8 cellular contexts compared by ENCODE assay signal in the genomic region with DNA sequence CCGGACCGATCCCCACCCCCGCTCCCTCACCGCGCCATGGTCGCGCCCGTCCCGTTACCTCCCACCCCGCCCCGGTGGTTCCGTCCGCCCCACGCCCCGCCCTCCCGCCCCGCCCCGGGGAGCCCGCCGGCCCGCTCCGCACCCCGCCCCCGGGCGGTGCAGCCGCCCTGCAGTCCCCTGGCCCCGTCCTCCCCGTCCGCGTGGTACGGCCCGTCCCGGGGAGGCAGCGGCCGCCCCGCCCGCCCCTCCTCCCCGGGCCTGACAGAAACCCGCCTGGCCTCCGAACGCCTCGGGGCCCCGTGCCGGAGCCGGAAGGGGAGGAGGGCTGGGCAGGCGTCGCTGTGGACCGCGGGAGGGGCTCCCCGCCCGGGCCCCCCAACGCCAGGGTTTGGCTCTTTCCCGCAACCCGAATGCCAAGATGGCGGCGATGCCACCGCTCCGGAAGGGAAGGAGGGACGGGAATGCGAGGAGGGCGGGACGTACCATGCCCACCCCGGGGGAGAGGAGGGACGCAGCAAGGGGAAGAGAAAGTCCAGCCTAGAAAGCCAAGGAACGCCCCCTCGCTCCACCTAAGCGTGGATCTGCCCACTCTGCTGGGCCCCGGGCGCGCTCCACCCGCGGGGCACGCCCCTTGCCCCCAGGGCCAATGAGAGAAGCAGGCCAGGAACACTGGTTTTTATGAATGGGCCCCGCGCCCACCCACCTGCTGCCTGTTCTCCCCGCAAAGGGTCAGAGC. TPM values are rescaled to one million over a fixed set of nuclear protein-coding genes. Genes with fewer than 3 reads are reported as not detected.
DNase-seq lines count a peak whose midpoint lies in the region; ATAC-seq and TF ChIP-seq lines count a peak whose summit lies in the region.

TSS of gene PIP4K2B (minus strand) at position 56 of the 736 bp plus-strand sequence. CDS start 132 bp downstream, outside the sequence.

- H3K36me3 ChIP-seq in KMS-11 (ENCODE audit: insufficient read depth) (no peaks in the 10 kb centered on the region; the same call in 1 of the 2 replicates), Panc1 (ENCODE audit: control insufficient read depth, insufficient read depth, low read length) (peaks cover 9% of the 10 kb centered on the region), esophagus (ENCODE audit: control insufficient read depth in 2 of 2, insufficient read depth in 2 of 2, low read length in 1 of 2) (peaks cover 10 to 12% of the 10 kb centered on the region in 2 donors), mucosa of stomach (ENCODE audit: control insufficient read depth, insufficient read depth, low read length) (peaks cover 6% of the 10 kb centered on the region)

- H3K27me3 Mint-ChIP-seq in activated T-cell treated with anti-CD3 and anti-CD28 coated beads, Interleukin-2, amount 50 U/mL, for 4 hours (ENCODE audit: low read depth), result no peaks in the 10 kb centered on the region

- H3K4me3 ChIP-seq in KMS-11 (IDR thresholded peaks at IDR 0.05; ENCODE audit: insufficient read depth, low read depth, low read length), result no peak within 1 kb of the TSS
- peak within 1 kb of the TSS; percentile 70 to 78 for H3K4me3 ChIP-seq in Panc1 (ENCODE audit: low read depth in 2 of 2, low read length in 2 of 2)
- peak within 1 kb of the TSS; percentile 59 to 90 for H3K4me3 ChIP-seq in esophagus (ENCODE audit: low read depth in 1 of 2, low read length in 2 of 2)
- peak within 1 kb of the TSS; percentile 59 for H3K4me3 ChIP-seq in mucosa of stomach (ENCODE audit: low read length)

- ATAC-seq in GM21737 (IDR thresholded peaks at IDR 0.05; ENCODE audit: unreplicated experiment) (peak; percentile 71), Panc1 (peak; percentile 97)
- ATAC-seq in activated T-cell treated with anti-CD3 and anti-CD28 coated beads, Interleukin-2, amount 50 U/mL, for 4 hours, result peak; percentile 79 to 83

- no TSS peak for BruUV-seq in Panc1 (replicated peaks; lab: Mats Ljungman, UMichigan)

- in situ Hi-C loops in Panc1 (cut with HindIII; ENCODE audit: low pct_unique_long_range_greater_than_20kb, low sequenced_read_pairs), result no loop called here

- TF ChIP-seq CTCF in KMS-11 (conservative IDR thresholded peaks at IDR 0.05; ENCODE audit: low read depth, low read length), result no peak
- no peak for TF ChIP-seq CTCF in Panc1 (IDR thresholded peaks at IDR 0.05)

- H3K79me2 ChIP-seq in KMS-11 (ENCODE audit: insufficient read depth, low read depth), result peaks cover 40% of the 10 kb centered on the region

- intact Hi-C loops in Panc1 (cut with micrococcal nuclease; ENCODE audit: unreplicated experiment), result no loop called here

- no peaks in the 10 kb centered on the region for H4K20me1 ChIP-seq in KMS-11 (ENCODE audit: insufficient read depth)

- H3K4me3 Mint-ChIP-seq in activated T-cell treated with anti-CD3 and anti-CD28 coated beads, Interleukin-2, amount 50 U/mL, for 4 hours, result peak within 1 kb of the TSS; percentile 88

- H3K9me3 ChIP-seq in Panc1 (ENCODE audit: control insufficient read depth, insufficient read depth, low read depth, low read length) (no peaks in the 10 kb centered on the region), esophagus (ENCODE audit: control insufficient read depth in 2 of 2, insufficient read depth in 1 of 2, low read depth in 1 of 2, low read length in 1 of 2) (no peaks in the 10 kb centered on the region), mucosa of stomach (ENCODE audit: control insufficient read depth, low read length) (no peaks in the 10 kb centered on the region)

- peak within 1 kb of the TSS; percentile 82 for H3K4me2 ChIP-seq in KMS-11

- peaks cover 19% of the 10 kb centered on the region for H3K36me3 Mint-ChIP-seq in activated T-cell treated with anti-CD3 and anti-CD28 coated beads, Interleukin-2, amount 50 U/mL, for 4 hours (ENCODE audit: insufficient read depth)

- H3K27me3 ChIP-seq in KMS-11 (ENCODE audit: insufficient read depth, low read depth), result no peaks in the 10 kb centered on the region
- H3K27me3 ChIP-seq in Panc1 (ENCODE audit: control insufficient read depth, insufficient read depth, low read length), result no peaks in the 10 kb centered on the region
- no peaks in the 10 kb centered on the region for H3K27me3 ChIP-seq in esophagus (ENCODE audit: control insufficient read depth in 1 of 2, insufficient read depth in 2 of 2, low read length in 2 of 2)
- H3K27me3 ChIP-seq in mucosa of stomach (ENCODE audit: control insufficient read depth, insufficient read depth, low read length), result no peaks in the 10 kb centered on the region

- POLR2A ChIA-PET in Panc1 (lab: Charles Lee), result no interaction called here

- H3K9ac ChIP-seq in KMS-11, result peak within 1 kb of the TSS; percentile 90
- H3K9ac ChIP-seq in mucosa of stomach (ENCODE audit: low read length), result peak within 1 kb of the TSS; percentile 78

- H3K4me1 ChIP-seq in KMS-11 (ENCODE audit: low read depth, poor library complexity, severe bottlenecking), result peaks cover 39% of the 10 kb centered on the region
- peaks cover 17% of the 10 kb centered on the region for H3K4me1 ChIP-seq in Panc1 (ENCODE audit: control insufficient read depth, insufficient read depth, low read length)
- peaks cover 4 to 9% of the 10 kb centered on the region in 2 donors for H3K4me1 ChIP-seq in esophagus (ENCODE audit: control insufficient read depth in 2 of 2, insufficient read depth in 2 of 2, low read length in 1 of 2)
- peaks cover 16% of the 10 kb centered on the region for H3K4me1 ChIP-seq in mucosa of stomach (ENCODE audit: control insufficient read depth, insufficient read depth, low read length)

- H2AFZ ChIP-seq in KMS-11 (ENCODE audit: low read depth), result peak within 1 kb of the TSS; percentile 63

- DNase-seq in DMS53 treated with DMSO at 0.1 percent for 48 hours (lab: John Stamatoyannopoulos, UW; ENCODE audit: unreplicated experiment) (peak; percentile 84), Panc1 (ENCODE audit: low read depth, low spot score) (peak; percentile 52)
- peak; percentile 77 for DNase-seq in activated T-cell treated with anti-CD3 and anti-CD28 coated beads, Interleukin-2, amount 50 U/mL, for 4 hours
- peak; percentile 93 for DNase-seq in stimulated activated CD8-positive, alpha-beta memory T cell treated with anti-CD3 and anti-CD28 coated beads, Interleukin-4, amount 100 ng/mL, for 48 hours

- no peaks in the 10 kb centered on the region for H3K9me3 Mint-ChIP-seq in activated T-cell treated with anti-CD3 and anti-CD28 coated beads, Interleukin-2, amount 50 U/mL, for 4 hours

- WGBS in esophagus, 2 donors, result 0 to 1% methylated on average over 63 to 76 of the region's 76 CpGs

- H3K27ac ChIP-seq in KMS-11 (peak within 1 kb of the TSS; percentile 86), Panc1 (ENCODE audit: low read length) (peak within 1 kb of the TSS; percentile 86), esophagus (ENCODE audit: low read depth in 2 of 2, low read length in 1 of 2) (peak within 1 kb of the TSS; percentile 91 to 100)

- CTCF ChIA-PET in Panc1 (lab: Charles Lee), result interaction anchor here (0.6 kb wide), 1 partner anchor 65 kb away, joined by 4 read pairs; no protein-coding TSS in a partner anchor

- H3K4me1 Mint-ChIP-seq in activated T-cell treated with anti-CD3 and anti-CD28 coated beads, Interleukin-2, amount 50 U/mL, for 4 hours (ENCODE audit: low read depth), result peaks cover 33% of the 10 kb centered on the region

RNA-seq across cellular contexts. Expression of gene PIP4K2B, which starts in this region (rescaled TPM):
- 42.3 TPM for total RNA-seq in Panc1 (2021; ENCODE audit: unreplicated experiment)
- 39.2 TPM for polyA plus RNA-seq in Panc1 (2012; ENCODE audit: insufficient read length)
- total RNA-seq in activated T-cell treated with anti-CD3 and anti-CD28 coated beads, Interleukin-2, amount 50 U/mL, for 4 hours, result 10 to 100 TPM; 33.6 to 40.5 (median 39.3) TPM
- polyA plus RNA-seq in esophagus, result 10 to 100 TPM in 1 of 2 donors, 1 to 10 TPM in 1; 7.7 to 11.1 TPM
